ENCODE assay signal across 9 cellular contexts in genomic region chr15:52100807-52101206, GRCh38. TPM values are rescaled to one million over a fixed set of nuclear protein-coding genes. Genes with fewer than 3 reads are reported as not detected.
DNase-seq lines count a peak whose midpoint lies in the region; ATAC-seq, FAIRE-seq and TF ChIP-seq lines count a peak whose summit lies in the region.
"Had no signal": no experiment of that assay in that cellular context is flagged by ENCODE, and none has a peak within 500 bp of the region (broad histone marks: within the 10 kb centered on the region; RNA-seq: fewer than 3 reads in every experiment).

No MANE protein-coding gene starts in this region.

- no peak overlapping the region for H3K4me3 Mint-ChIP-seq in activated T-helper 1 cell treated with anti-CD3 and anti-CD28 coated beads, Interleukin-12 subunit alpha, Interleukin-12 subunit beta, Interleukin-2, Interleukin-4 antibody, amounts not matched to agents 30 ng/mL and 10 ng/mL and 1 ng/mL, durations not matched to agents 14 hours and 24 hours and 36 hours

- H3K4ac ChIP-seq in IMR-90 (ENCODE audit: low read depth, low read length): peak overlapping the region; percentile 3; the same call in 1 of the 2 replicates

- 0 out of 2 replicates have a peak overlapping the region, but pooled peaks have one; percentile 24 for H3K56ac ChIP-seq in IMR-90 (ENCODE audit: extremely low read depth, insufficient read depth, low read length)

- POLR2A ChIA-PET in AG04449 (lab: Yijun Ruan, JAX) (no interaction called here), IMR-90 (lab: Charles Lee; ENCODE audit: unreplicated experiment) (no interaction called here), GM12878 (lab: Charles Lee) (interaction anchor here (1.1 to 8.1 kb wide), 7 partner anchors 8 to 94 kb away, joined by 3 to 151 read pairs (median 13); partner anchors contain the start of gene BCL2L10)

- H3K18ac ChIP-seq in IMR-90 (ENCODE audit: low read depth, low read length): peak overlapping the region; percentile 50; the same call in 1 of the 2 replicates

- WGBS in IMR-90 (ENCODE audit: extremely low coverage in 2 of 2, insufficient read length in 1 of 2), 2 experiments: 10% methylated on average over 3 of the region's 4 CpGs; no CpG with 5 or more reads in 1 of the 2 experiments
- 35% methylated on average over 4 of the region's 4 CpGs for WGBS in GM12878 (ENCODE audit: insufficient coverage, insufficient replicate concordance, low lambda C conversion rate, missing lambda C conversion rate)

- ATAC-seq in IMR-90 (ENCODE audit: low read depth) (no peak), GM12878 (no peak), left lung (no peak), GM18519 (IDR thresholded peaks at IDR 0.05; ENCODE audit: low FRiP score, unreplicated experiment) (no peak)

- peaks cover 15% of the 10 kb centered on the region for H3K79me2 ChIP-seq in GM12878 (ENCODE audit: control insufficient read depth, insufficient read depth, low read length)

- H4K91ac ChIP-seq in IMR-90 (ENCODE audit: insufficient read depth, low read depth, low read length): no peak overlapping the region

- 0 out of 4 replicates have a peak, but pooled peaks cover 0 to 4% of the 10 kb centered on the region in 2 experiments for H3K79me1 ChIP-seq in IMR-90 (ENCODE audit: low read depth in 1 of 2, low read length in 2 of 2)

- in situ Hi-C loops in IMR-90 (cut with MboI; ENCODE audit: low sequenced_read_pairs) (no loop called here), GM12878 (cut with MboI) (no loop called here)

- H3K23ac ChIP-seq in IMR-90 (ENCODE audit: low read depth, low read length): no peak overlapping the region

- DNase-seq in AG04449 (ENCODE audit: low read depth, low spot score) (peak; percentile 70), IMR-90 (peak; percentile 94), GM12878 (ENCODE audit: low read depth, low spot score) (peak; percentile 69), left lung (peak; percentile 88 to 89), NCI-H345 (lab: John Stamatoyannopoulos, UW) (no peak)
- DNase-seq in stimulated activated naive CD4-positive, alpha-beta T cell (lab: John Stamatoyannopoulos, UW): no peak
- no peak for DNase-seq in activated T-helper 1 cell treated with anti-CD3 and anti-CD28 coated beads, Interleukin-12 subunit alpha, Interleukin-12 subunit beta, Interleukin-2, Interleukin-4 antibody, amounts not matched to agents 30 ng/mL and 10 ng/mL and 1 ng/mL, durations not matched to agents 14 hours and 24 hours and 36 hours (ENCODE audit: low spot score)

- SMC1A ChIA-PET in GM12878 (lab: Charles Lee; ENCODE audit: uncharacterized antibody, unreplicated experiment): interaction anchor here (1.0 to 12.5 kb wide), 9 partner anchors 9 to 93 kb away, joined by 3 to 272 read pairs (median 24); partner anchors contain the start of gene BCL2L10

- TF ChIP-seq CTCF in AG04449 (IDR thresholded peaks at IDR 0.05; ENCODE audit: insufficient read depth, low read length, missing control alignments) (no peak), IMR-90 (conservative IDR thresholded peaks at IDR 0.05; ENCODE audit: low read depth, low read length) (no peak), GM12878 (IDR thresholded peaks at IDR 0.05 in 2 of 3, conservative IDR thresholded peaks at IDR 0.05 in 1 of 3; ENCODE audit: control insufficient read depth in 2 of 3, extremely low read depth in 1 of 3, insufficient read depth in 1 of 3, low read depth in 3 of 3, low read length in 3 of 3) (no peak), left lung (IDR thresholded peaks at IDR 0.05) (no peak)

- dilution Hi-C loops in IMR-90 (cut with HindIII; ENCODE audit: low sequenced_read_pairs, unreplicated experiment): no loop called here

- peak overlapping the region; percentile 55; the same call in 1 of the 2 replicates for H2BK20ac ChIP-seq in IMR-90 (ENCODE audit: low read depth, low read length)

- peak overlapping the region; percentile 77 for H2AK9ac ChIP-seq in IMR-90 (replicated peaks; ENCODE audit: low read depth, low read length, poor library complexity)

- BruUV-seq in IMR-90 (replicated peaks; lab: Mats Ljungman, UMichigan) (no TSS peak), GM12878 (replicated peaks; lab: Mats Ljungman, UMichigan) (TSS peak; percentile 78)

- H3K4me1 ChIP-seq in IMR-90 (ENCODE audit: control insufficient read depth, insufficient read depth, low read length) (peaks cover 7% of the 10 kb centered on the region), GM12878 (ENCODE audit: control insufficient read depth, insufficient read depth, low read length) (peaks cover 12% of the 10 kb centered on the region), left lung (peaks cover 3 to 4% of the 10 kb centered on the region in 2 donors)

- H2AFZ ChIP-seq in IMR-90 (replicated peaks; ENCODE audit: low read length, poor library complexity) (peak overlapping the region; percentile 68), GM12878 (ENCODE audit: control insufficient read depth, low read depth, low read length) (no peak overlapping the region; the same call in 1 of the 2 replicates)

- peak overlapping the region in 1 of 2 experiments; percentile 13; a peak in 1 of 4 replicates for H4K8ac ChIP-seq in IMR-90 (ENCODE audit: low read depth in 2 of 2, low read length in 2 of 2)

- TF ChIP-seq POLR2A in IMR-90 (IDR thresholded peaks at IDR 0.05; ENCODE audit: low read depth, low read length) (no peak), GM12878 (IDR thresholded peaks at IDR 0.05; ENCODE audit: low read depth, low read length) (no peak)

- H3K9ac ChIP-seq in IMR-90 (ENCODE audit: low read depth, low read length) (no peak overlapping the region), GM12878 (ENCODE audit: control insufficient read depth, insufficient read depth, low read length) (no peak overlapping the region)

- H3K14ac ChIP-seq in IMR-90 (replicated peaks; ENCODE audit: low read depth, low read length): no peak overlapping the region; the same call in 1 of the 2 replicates

- H3K4me3 ChIP-seq in AG04449 (ENCODE audit: low read depth, low read length) (no peak overlapping the region), IMR-90 (ENCODE audit: insufficient read depth, low read depth, low read length) (no peak overlapping the region), GM12878 (no peak overlapping the region), left lung (no peak overlapping the region)

- RAD21 ChIA-PET in GM12878 (lab: Charles Lee; ENCODE audit: unreplicated experiment): interaction anchor here (1.0 to 8.6 kb wide), 5 partner anchors 12 to 94 kb away, joined by 4 to 170 read pairs (median 45); partner anchors contain the start of gene BCL2L10

- H3K9me1 ChIP-seq in IMR-90 (ENCODE audit: insufficient read depth, low read length): peaks cover 6% of the 10 kb centered on the region

- H4K20me1 ChIP-seq in IMR-90 (ENCODE audit: insufficient read depth, low read length) (no peaks in the 10 kb centered on the region), GM12878 (ENCODE audit: control insufficient read depth, insufficient read depth) (no peaks in the 10 kb centered on the region)

- H2AK5ac ChIP-seq in IMR-90 (ENCODE audit: low read depth, low read length): peak overlapping the region; percentile 5; the same call in 1 of the 2 replicates

- 0 out of 2 replicates have a peak overlapping the region, but pooled peaks have one; percentile 17 for H3K27ac ChIP-seq in IMR-90 (ENCODE audit: insufficient read depth, low read length)
- H3K27ac ChIP-seq in GM12878 (ENCODE audit: control insufficient read depth, insufficient read depth): no peak overlapping the region
- H3K27ac ChIP-seq in left lung: no peak overlapping the region

- H2BK120ac ChIP-seq in IMR-90 (ENCODE audit: low read depth, low read length): 0 out of 2 replicates have a peak overlapping the region, but pooled peaks have one; percentile 55

- no peak overlapping the region; the same call in 2 of the 3 replicates for H2BK15ac ChIP-seq in IMR-90 (ENCODE audit: low read depth, low read length)

- peak overlapping the region; percentile 2 for H2BK5ac ChIP-seq in IMR-90 (ENCODE audit: low read depth, low read length, poor library complexity, severe bottlenecking)

- intact Hi-C loops in IMR-90 (cut with micrococcal nuclease) (no loop called here), GM12878 (cut with micrococcal nuclease; ENCODE audit: unreplicated experiment) (loop anchor here (1.0 to 10.0 kb wide), 2 partner anchors 8 to 366 kb away; partner anchors contain the start of gene LYSMD2), left lung (cut with DNase I) (no loop called here)
- intact Hi-C loops in activated T-helper 1 cell treated with anti-CD3 and anti-CD28 coated beads, Interleukin-12 subunit alpha, Interleukin-12 subunit beta, Interleukin-2, Interleukin-4 antibody, amounts not matched to agents 30 ng/mL and 10 ng/mL and 1 ng/mL, durations not matched to agents 14 hours and 24 hours and 36 hours (cut with micrococcal nuclease): no loop called here

- H3K4me1 Mint-ChIP-seq in activated T-helper 1 cell treated with anti-CD3 and anti-CD28 coated beads, Interleukin-12 subunit alpha, Interleukin-12 subunit beta, Interleukin-2, Interleukin-4 antibody, amounts not matched to agents 30 ng/mL and 10 ng/mL and 1 ng/mL, durations not matched to agents 14 hours and 24 hours and 36 hours (ENCODE audit: low read depth): no peaks in the 10 kb centered on the region

- TF ChIP-seq RAD21 in IMR-90 (IDR thresholded peaks at IDR 0.05; ENCODE audit: low read length): no peak
- TF ChIP-seq RAD21 in GM12878 (IDR thresholded peaks at IDR 0.05; ENCODE audit: insufficient read depth, low read depth, low read length): no peak

- H3K9me3 ChIP-seq in IMR-90 (ENCODE audit: control insufficient read depth, insufficient read depth, low read length): no peaks in the 10 kb centered on the region
- H3K9me3 ChIP-seq in GM12878 (replicated peaks; ENCODE audit: control insufficient read depth, insufficient read depth, low read length): no peaks in the 10 kb centered on the region
- H3K9me3 ChIP-seq in left lung: no peaks in the 10 kb centered on the region

- CTCF ChIA-PET in AG04449 (lab: Yijun Ruan, JAX) (no interaction called here), IMR-90 (lab: Yijun Ruan, JAX) (no interaction called here), GM12878 (lab: Yijun Ruan, JAX) (interaction anchor here (2.9 to 17.4 kb wide), 3 partner anchors 9 to 38 kb away, joined by 15 to 251 read pairs (median 75); no protein-coding TSS in a partner anchor)

- TF ChIP-seq EP300 in GM12878 (IDR thresholded peaks at IDR 0.05; ENCODE audit: borderline replicate concordance in 1 of 2, control insufficient read depth in 1 of 2, low read depth in 2 of 2, low read length in 2 of 2): peak in 1 of 2 experiments; percentile 42; a peak in 1 of 4 replicates

- no peak overlapping the region for H4K5ac ChIP-seq in IMR-90 (ENCODE audit: low read depth, low read length)

- H3K36me3 Mint-ChIP-seq in activated T-helper 1 cell treated with anti-CD3 and anti-CD28 coated beads, Interleukin-12 subunit alpha, Interleukin-12 subunit beta, Interleukin-2, Interleukin-4 antibody, amounts not matched to agents 30 ng/mL and 10 ng/mL and 1 ng/mL, durations not matched to agents 14 hours and 24 hours and 36 hours (ENCODE audit: low read depth): no peaks in the 10 kb centered on the region

- H3K4me2 ChIP-seq in IMR-90 (ENCODE audit: low read depth, low read length) (no peak overlapping the region), GM12878 (ENCODE audit: control insufficient read depth, insufficient read depth) (no peak overlapping the region)

- H3K27me3 ChIP-seq in IMR-90 (ENCODE audit: control insufficient read depth, insufficient read depth, low read length) (no peaks in the 10 kb centered on the region), GM12878 (replicated peaks in 1 of 2; ENCODE audit: control insufficient read depth in 2 of 2, insufficient read depth in 2 of 2, low read length in 1 of 2) (no peaks in the 10 kb centered on the region), left lung (no peaks in the 10 kb centered on the region)

- no peaks in the 10 kb centered on the region for H3K9me3 Mint-ChIP-seq in activated T-helper 1 cell treated with anti-CD3 and anti-CD28 coated beads, Interleukin-12 subunit alpha, Interleukin-12 subunit beta, Interleukin-2, Interleukin-4 antibody, amounts not matched to agents 30 ng/mL and 10 ng/mL and 1 ng/mL, durations not matched to agents 14 hours and 24 hours and 36 hours

- H3K36me3 ChIP-seq in IMR-90 (ENCODE audit: control insufficient read depth, insufficient read depth, low read length) (no peaks in the 10 kb centered on the region), GM12878 (ENCODE audit: control insufficient read depth in 2 of 2, insufficient read depth in 2 of 2, low read length in 1 of 2) (no peaks in the 10 kb centered on the region), left lung (no peaks in the 10 kb centered on the region)

- H3K27me3 Mint-ChIP-seq in activated T-helper 1 cell treated with anti-CD3 and anti-CD28 coated beads, Interleukin-12 subunit alpha, Interleukin-12 subunit beta, Interleukin-2, Interleukin-4 antibody, amounts not matched to agents 30 ng/mL and 10 ng/mL and 1 ng/mL, durations not matched to agents 14 hours and 24 hours and 36 hours (ENCODE audit: insufficient read depth): peaks cover 10% of the 10 kb centered on the region

- peak; percentile 18 for FAIRE-seq in GM12878 (lab: Jason Lieb, UNC)

- no peak overlapping the region for H3K27ac Mint-ChIP-seq in activated T-helper 1 cell treated with anti-CD3 and anti-CD28 coated beads, Interleukin-12 subunit alpha, Interleukin-12 subunit beta, Interleukin-2, Interleukin-4 antibody, amounts not matched to agents 30 ng/mL and 10 ng/mL and 1 ng/mL, durations not matched to agents 14 hours and 24 hours and 36 hours

RNA-seq across cellular contexts. Expression of gene BCL2L10, which starts 11.8 kb away (rescaled TPM):
- total RNA-seq in IMR-90 (2012; rRNA removed): not detected in 2 replicates
- not detected in 2 replicates for polyA plus RNA-seq in IMR-90 (2012; rRNA removed)
- 0.07 and 0.08 TPM in 2 replicates for polyA plus RNA-seq in IMR-90 (2012; cell fraction: cytosol; rRNA removed)
- polyA plus RNA-seq in IMR-90 (2012; cell fraction: nucleus; rRNA removed; ENCODE audit: low replicate concordance): 0.10 and 0.31 TPM in 2 replicates
- 1.1 and 1.2 TPM in 2 replicates for total RNA-seq in GM12878 (2013; cell fraction: nucleolus; rRNA removed)
- total RNA-seq in GM12878 (2014; rRNA removed): 8.2 TPM in 2 replicates
- total RNA-seq in GM12878 (2014; rRNA removed; fragmentation: Illumina TruSeq; extraction: Trizol): 4.5 and 5.2 TPM in 2 replicates
- 6.9 and 7.3 TPM in 2 replicates for total RNA-seq in GM12878 (2021)
- 4.0 TPM for polyA plus RNA-seq in GM12878 (2011; ENCODE audit: low read depth)
- polyA plus RNA-seq in GM12878 (2011; rRNA removed): 0.90 and 1.1 TPM in 2 replicates
- 0.72 and 0.78 TPM in 2 replicates for polyA plus RNA-seq in GM12878 (2011; cell fraction: cytosol; rRNA removed)
- 0.48 and 0.52 TPM in 2 replicates for polyA plus RNA-seq in GM12878 (2011; cell fraction: nucleus; rRNA removed)
- polyA plus RNA-seq in GM12878 (2012): 5.8 and 8.6 TPM in 2 replicates
- polyA plus RNA-seq in GM12878 (2014; fragmentation: Illumina TruSeq; extraction: Trizol): 3.9 and 4.8 TPM in 2 replicates
- polyA plus RNA-seq in GM12878 (2014; fragmentation: Nextera tagmentation; extraction: Ambion mirVana): 1 to 10 TPM in 1 of 2 experiments, under 1 TPM in 1; 0.64 to 2.6 TPM
- 8.3 and 9.9 TPM in 2 replicates for polyA plus RNA-seq in GM12878 (2014; rRNA removed)
- 1 to 10 TPM; 8.0 to 9.1 TPM for polyA plus RNA-seq in GM12878 (2016; fragmentation: Nextera tagmentation; extraction: Ambion mirVana)
- polyA minus RNA-seq in GM12878 (2011; rRNA and poly(A)+ RNA removed): 0.29 and 0.77 TPM in 2 replicates
- not detected in 2 replicates for polyA minus RNA-seq in GM12878 (2011; cell fraction: cytosol; rRNA and poly(A)+ RNA removed)
- polyA minus RNA-seq in GM12878 (2011; cell fraction: nucleus; rRNA and poly(A)+ RNA removed): 0.77 and 1.2 TPM in 2 replicates
- total RNA-seq in left lung: under 1 TPM in 1 of 2 donors, not detected in 1; 0.20 TPM
- not detected in 2 replicates for total RNA-seq in activated T-helper 1 cell treated with anti-CD3 and anti-CD28 coated beads, Interleukin-12 subunit alpha, Interleukin-12 subunit beta, Interleukin-2, Interleukin-4 antibody, amounts not matched to agents 30 ng/mL and 10 ng/mL and 1 ng/mL, durations not matched to agents 14 hours and 24 hours and 36 hours
- total RNA-seq: skeletal muscle tissue had no signal

Comparison
In these comparisons a context has a peak if more than half of its experiments do, and no peak if none do; other contexts are left out.
1. DNase-seq: peak in AG04449 (single experiment), IMR-90 (single experiment), GM12878 (single experiment) and left lung (2 of 2); none in stimulated activated naive CD4-positive, alpha-beta T cell (0 of 6), activated T-helper 1 cell treated with anti-CD3 and anti-CD28 coated beads, Interleukin-12 subunit alpha, Interleukin-12 subunit beta, Interleukin-2, Interleukin-4 antibody, amounts not matched to agents 30 ng/mL and 10 ng/mL and 1 ng/mL, durations not matched to agents 14 hours and 24 hours and 36 hours (single experiment) and NCI-H345 (single experiment).